1 cellular context compared by ENCODE assay signal in genomic region chr15:48385031-48385430, GRCh38.
TF ChIP-seq lines count a peak whose summit lies in the region.

No MANE protein-coding gene starts in this region.

TF ChIP-seq in IMR-90, 13 proteins besides CTCF, POLR2A, EP300 and RAD21:
- TF ChIP-seq NFE2L2 (IDR thresholded peaks at IDR 0.05; ENCODE audit: low read depth, low read length) (no peak), CHD1 (IDR thresholded peaks at IDR 0.05; ENCODE audit: low read depth, low read length) (no peak), SMC3 (IDR thresholded peaks at IDR 0.05; ENCODE audit: low read depth, low read length) (no peak), RCOR1 (IDR thresholded peaks at IDR 0.05; ENCODE audit: insufficient replicate concordance, low read length) (no peak), MAFK (IDR thresholded peaks at IDR 0.05; ENCODE audit: low read depth, low read length) (no peak), MXI1 (IDR thresholded peaks at IDR 0.05; ENCODE audit: borderline replicate concordance, low read depth, low read length) (no peak), ELK1 (IDR thresholded peaks at IDR 0.05; ENCODE audit: borderline replicate concordance, low read depth, low read length) (no peak), MAZ (IDR thresholded peaks at IDR 0.05; ENCODE audit: borderline replicate concordance, low read depth, low read length) (no peak), BHLHE40 (IDR thresholded peaks at IDR 0.05; ENCODE audit: low read depth, low read length) (no peak), FOS (IDR thresholded peaks at IDR 0.05; ENCODE audit: low read depth, low read length) (no peak)
- TF ChIP-seq, protein P1, sequence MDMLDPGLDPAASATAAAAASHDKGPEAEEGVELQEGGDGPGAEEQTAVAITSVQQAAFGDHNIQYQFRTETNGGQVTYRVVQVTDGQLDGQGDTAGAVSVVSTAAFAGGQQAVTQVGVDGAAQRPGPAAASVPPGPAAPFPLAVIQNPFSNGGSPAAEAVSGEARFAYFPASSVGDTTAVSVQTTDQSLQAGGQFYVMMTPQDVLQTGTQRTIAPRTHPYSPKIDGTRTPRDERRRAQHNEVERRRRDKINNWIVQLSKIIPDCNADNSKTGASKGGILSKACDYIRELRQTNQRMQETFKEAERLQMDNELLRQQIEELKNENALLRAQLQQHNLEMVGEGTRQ (IDR thresholded peaks at IDR 0.05; ENCODE audit: low read depth, low read length), result no peak
